8 cellular contexts compared by ENCODE assay signal in genomic region chr3:195989921-195990840, GRCh38.
DNase-seq lines count a peak whose midpoint lies in the region; ATAC-seq and TF ChIP-seq lines count a peak whose summit lies in the region.
"Not testable (repeated sequence)": the region's sequence is repeated elsewhere in the genome, so short reads cannot be mapped to it uniquely, and the experiment has no call there.

No MANE protein-coding gene starts in this region.

- H3K9ac ChIP-seq in MM.1S (ENCODE audit: low read length) (peak overlapping the region; percentile 65), smooth muscle cell (ENCODE audit: low read depth) (peak overlapping the region; percentile 75)

- intact Hi-C loops in aorta (cut with DNase I) = not testable (repeated sequence)

- TF ChIP-seq CTCF in MM.1S (IDR thresholded peaks at IDR 0.05; ENCODE audit: low read length); smooth muscle cell (IDR thresholded peaks at IDR 0.05; ENCODE audit: borderline replicate concordance, insufficient read depth, poor library complexity, severe bottlenecking): not testable (repeated sequence)

- ATAC-seq in GM18517 (IDR thresholded peaks at IDR 0.05; ENCODE audit: unreplicated experiment) (peak; percentile 71), HG02678 (IDR thresholded peaks at IDR 0.05; ENCODE audit: unreplicated experiment) (peak; percentile 94), aorta (ENCODE audit: low FRiP score) (peak; percentile 94)

- H3K4me3 ChIP-seq in MM.1S (ENCODE audit: low read length) = peak overlapping the region; percentile 65
- peak overlapping the region; percentile 66 for H3K4me3 ChIP-seq in ectodermal cell (ENCODE audit: insufficient read depth, low read depth, low read length)
- peak overlapping the region; percentile 85 for H3K4me3 ChIP-seq in smooth muscle cell
- H3K4me3 ChIP-seq in aorta (ENCODE audit: low read length in 2 of 2) = peak overlapping the region; percentile 33 to 72

- H2AFZ ChIP-seq in MM.1S (ENCODE audit: low read length) = peak overlapping the region; percentile 96
- peak overlapping the region; percentile 98 for H2AFZ ChIP-seq in smooth muscle cell (ENCODE audit: low read depth)

- WGBS in ectodermal cell, 2 experiments = 4% methylated on average over 79 to 81 of the region's 107 CpGs
- WGBS in smooth muscle cell (ENCODE audit: low lambda C conversion rate) = 3% methylated on average over 84 of the region's 107 CpGs
- WGBS in aorta, 2 donors = 1 to 2% methylated on average over 41 to 91 of the region's 107 CpGs

- not testable (repeated sequence) for H3K36me3 ChIP-seq in MM.1S (replicated peaks; ENCODE audit: insufficient read depth, low read length); ectodermal cell (ENCODE audit: control insufficient read depth, insufficient read depth, low read length); smooth muscle cell (ENCODE audit: low read depth); aorta (ENCODE audit: control insufficient read depth in 1 of 2, insufficient read depth in 2 of 2, low read length in 1 of 2)

- not testable (repeated sequence) for H4K20me1 ChIP-seq in MM.1S (ENCODE audit: insufficient read depth, low read length)
- peaks cover 19% of the 10 kb centered on the region for H4K20me1 ChIP-seq in smooth muscle cell (ENCODE audit: low read depth)

- H3K27ac ChIP-seq in MM.1S (ENCODE audit: low read length); ectodermal cell (ENCODE audit: insufficient read depth, low read depth, low read length, poor library complexity, severe bottlenecking); smooth muscle cell (ENCODE audit: low read depth); aorta (ENCODE audit: low read depth in 1 of 2, low read length in 2 of 2): not testable (repeated sequence)

- H3K4me2 ChIP-seq in MM.1S (ENCODE audit: low read depth, low read length) (peak overlapping the region; percentile 46; the same call in 1 of the 2 replicates), smooth muscle cell (peak overlapping the region; percentile 65)

- not testable (repeated sequence) for H3K4me1 ChIP-seq in MM.1S (ENCODE audit: low read length); ectodermal cell (ENCODE audit: control insufficient read depth, insufficient read depth, low read length); smooth muscle cell (ENCODE audit: low read depth); aorta (ENCODE audit: control insufficient read depth in 1 of 2, insufficient read depth in 2 of 2, low read length in 2 of 2)

- H3F3A ChIP-seq in MM.1S (ENCODE audit: insufficient read depth, low read length); smooth muscle cell (ENCODE audit: low read depth): not testable (repeated sequence)

- H3K9me3 ChIP-seq in MM.1S (replicated peaks; ENCODE audit: insufficient read depth, low read length); ectodermal cell (ENCODE audit: control insufficient read depth, low read length); smooth muscle cell (replicated peaks; ENCODE audit: low read depth); aorta (ENCODE audit: control insufficient read depth, low read length): not testable (repeated sequence)

- not testable (repeated sequence) for H3K9me2 ChIP-seq in MM.1S (replicated peaks; ENCODE audit: insufficient read depth, low read length)

- H3K79me2 ChIP-seq in MM.1S (ENCODE audit: low read length) = not testable (repeated sequence)
- peaks cover 22% of the 10 kb centered on the region for H3K79me2 ChIP-seq in smooth muscle cell (ENCODE audit: low read depth)

- peak; percentile 94 for DNase-seq in MM.1S
- peak; percentile 78 for DNase-seq in activated CD8-positive, alpha-beta memory T cell treated with anti-CD3 and anti-CD28 coated beads, Interleukin-2, amount 50 U/mL, for 24 hours (ENCODE audit: extremely low read depth)
- peak; percentile 95 for DNase-seq in left kidney (ENCODE audit: low read depth, low spot score)
- not testable (repeated sequence) for DNase-seq in smooth muscle cell (lab: John Stamatoyannopoulos, UW; ENCODE audit: unreplicated experiment)
- DNase-seq in aorta = peak; percentile 97 to 98

- not testable (repeated sequence) for H3K27me3 ChIP-seq in MM.1S (replicated peaks; ENCODE audit: insufficient read depth, low read length); ectodermal cell (ENCODE audit: control insufficient read depth, insufficient read depth, low read length, poor library complexity, severe bottlenecking); smooth muscle cell (ENCODE audit: low read depth); aorta (ENCODE audit: control insufficient read depth in 1 of 2, insufficient read depth in 2 of 2, low read length in 1 of 2)
